In genomic region chr4:118849867-118850812, GRCh38 we compare ENCODE assay signal across 8 cellular contexts. TPM values are rescaled to one million over a fixed set of nuclear protein-coding genes. Genes with fewer than 3 reads are reported as not detected.
A peak's percentile ranks its signal among the peaks of the same experiment; 100 is the strongest.
DNase-seq lines count a peak whose midpoint lies in the region; ATAC-seq and TF ChIP-seq lines count a peak whose summit lies in the region.

No MANE protein-coding gene starts in this region.

- H3K4me1 Mint-ChIP-seq in T-cell, result peaks cover 16 to 43% (median 33%) of the 10 kb centered on the region in 3 donors

- H3K9me3 ChIP-seq in muscle layer of colon (ENCODE audit: low read length), result no peaks in the 10 kb centered on the region

- H3K4me1 ChIP-seq in muscle layer of colon (ENCODE audit: insufficient read depth, low read length), result no peaks in the 10 kb centered on the region

- peaks cover 2 to 9% of the 10 kb centered on the region in 2 donors for H3K27me3 Mint-ChIP-seq in T-cell

- peak overlapping the region; percentile 96 to 98 for H3K27ac Mint-ChIP-seq in T-cell

- peak overlapping the region; percentile 82 to 96 (median 94) for H3K4me3 Mint-ChIP-seq in T-cell

- no peak for TF ChIP-seq CTCF in dorsolateral prefrontal cortex (IDR thresholded peaks at IDR 0.05 in 54 of 56, conservative IDR thresholded peaks at IDR 0.05 in 2 of 56; ENCODE audit: low read depth in 1 of 56, partially characterized antibody in 56 of 56)

- ATAC-seq in GM19035 (IDR thresholded peaks at IDR 0.05; ENCODE audit: unreplicated experiment), result peak; percentile 87
- ATAC-seq in HG03159 (IDR thresholded peaks at IDR 0.05; ENCODE audit: unreplicated experiment), result peak; percentile 91
- peak; percentile 91 to 96 (median 96) for ATAC-seq in T-cell (replicated peaks in 1 of 4)

- H3K36me3 ChIP-seq in muscle layer of colon (ENCODE audit: insufficient read depth, low read length), result no peaks in the 10 kb centered on the region

- H3K27ac ChIP-seq in dorsolateral prefrontal cortex, result peak overlapping the region in 1 of 59 donors; percentile 31
- H3K27ac ChIP-seq in muscle layer of colon (ENCODE audit: low read depth, low read length), result no peak overlapping the region

- no peak overlapping the region for H3K9ac ChIP-seq in muscle layer of colon (ENCODE audit: low read length)

- H3K27me3 ChIP-seq in dorsolateral prefrontal cortex, result no peaks in the 10 kb centered on the region
- no peaks in the 10 kb centered on the region for H3K27me3 ChIP-seq in muscle layer of colon (ENCODE audit: control insufficient read depth in 1 of 2, insufficient read depth in 2 of 2, low read length in 2 of 2)

- H3K4me3 ChIP-seq in dorsolateral prefrontal cortex (peak overlapping the region in 53 of 59 donors; percentile 1 to 57 (median 36)), muscle layer of colon (ENCODE audit: low read depth in 1 of 2, low read length in 2 of 2) (peak overlapping the region; percentile 6 to 50)

- DNase-seq in CD1c-positive myeloid dendritic cell (ENCODE audit: extremely low spot score) (peak; percentile 29), T-cell (peak in 28 of 34 experiments; percentile 2 to 57 (median 26)), dorsolateral prefrontal cortex (no peak), cortex of kidney (lab: John Stamatoyannopoulos, UW) (no peak), NCI-H526 treated with DMSO at 0.1 percent for 48 hours (lab: John Stamatoyannopoulos, UW) (no peak)

- POLR2A ChIA-PET in T-cell (lab: Charles Lee), result interaction anchor here (0.5 to 1.4 kb wide), 5 partner anchors 9 to 635 kb away, joined by 3 to 5 read pairs (median 4); partner anchors contain the start of gene SEC24D (in 1 of the 2)

- CTCF ChIA-PET in T-cell (lab: Charles Lee), result interaction anchor here (0.6 to 1.7 kb wide), 5 partner anchors 14 to 433 kb away, joined by 3 to 7 read pairs (median 3); partner anchors contain the start of gene SEC24D (in 1 of the 2)

- peaks cover 7% of the 10 kb centered on the region for H3K36me3 Mint-ChIP-seq in T-cell

- intact Hi-C loops in dorsolateral prefrontal cortex (cut with DNase I), result no loop called here

- no peaks in the 10 kb centered on the region for H3K9me3 Mint-ChIP-seq in T-cell

RNA-seq across cellular contexts. Expression of gene SEC24D, which starts 14.2 kb away (rescaled TPM):
- 10 to 100 TPM; 17.0 to 32.3 (median 21.7) TPM for total RNA-seq in T-cell
- 10 to 100 TPM; 12.7 to 44.7 (median 24.8) TPM for total RNA-seq in dorsolateral prefrontal cortex

RNA-seq across cellular contexts. Expression of gene SYNPO2, which starts 38.5 kb away (rescaled TPM):
- 1 to 10 TPM in 3 of 5 donors, under 1 TPM in 2; 0.21 to 1.6 (median 1.2) TPM for total RNA-seq in T-cell
- 10 to 100 TPM; 19.6 to 90.2 (median 34.3) TPM for total RNA-seq in dorsolateral prefrontal cortex

Comparison
In these comparisons a context has a peak if more than half of its experiments do, and no peak if none do; other contexts are left out.
1. DNase-seq: peak in CD1c-positive myeloid dendritic cell (single experiment) and T-cell (28 of 34); none in dorsolateral prefrontal cortex (0 of 10), cortex of kidney (single experiment) and NCI-H526 treated with DMSO at 0.1 percent for 48 hours (single experiment).
2. RNA of gene SYNPO2, which starts 38.5 kb away (total RNA-seq): 19.6 to 90.2 TPM in dorsolateral prefrontal cortex; 0.21 to 1.6 TPM in T-cell; every median in the first group is over 4 times any median in the second.
3. Peak in every context shown above with its lines, with median percentiles within 50 percentile points of each other: ATAC-seq.